ENCODE assay signal across 30 cellular contexts in genomic region chr2:45484965-45485364, GRCh38.
"Had no signal": no experiment of that assay in that cellular context is flagged by ENCODE, and none has a peak within 500 bp of the region (broad histone marks: within the 10 kb centered on the region; RNA-seq: fewer than 3 reads in every experiment).

No MANE protein-coding gene starts in this region.

- H3K27me3 ChIP-seq: MG63, SJCRH30 had no signal

- H3K36me3 ChIP-seq: SJCRH30 had no signal

- ATAC-seq: Panc1, Right ventricle myocardium inferior, T-cell had no signal

- H2AFZ ChIP-seq: PC-9 had no signal

- H3K4me1 ChIP-seq: SJCRH30 had no signal

- H3K4me3 ChIP-seq: MG63, PC-9, SJCRH30, SK-N-MC had no signal

- H3K9me3 ChIP-seq: MG63, SJCRH30 had no signal

- DNase-seq: Kasumi-1, MG63, MV-4-11, NCI-H1092, NCI-H1105, NCI-H1417 treated with DMSO at 0.1 percent for 48 hours, NCI-H1436 treated with DMSO at 0.1 percent for 48 hours, NCI-H187, NCI-H1930, NCI-H2029 treated with DMSO at 0.1 percent for 48 hours, NCI-H2081 treated with DMSO at 0.1 percent for 48 hours, NCI-H2107, NCI-H2171, NCI-H226, NCI-H446 treated with DMSO at 0.1 percent for 48 hours, NCI-H510A, NCI-H524, NCI-H526, NCI-H69, NCI-H748 treated with DMSO at 0.1 percent for 48 hours, NCI-H82, PC-9, SHP77, SIG-M5, SJCRH30, T-cell had no signal

- H3K4me2 ChIP-seq: PC-9 had no signal

- H3K27ac ChIP-seq: PC-9, RWPE1, SJCRH30, SK-N-MC had no signal
